Comparison of ENCODE assay signal across 11 cellular contexts in genomic region chr4:153116101-153116680, GRCh38.
DNase-seq lines count a peak whose midpoint lies in the region; ATAC-seq and TF ChIP-seq lines count a peak whose summit lies in the region.
"Had no signal": no experiment of that assay in that cellular context is flagged by ENCODE, and none has a peak within 500 bp of the region (broad histone marks: within the 10 kb centered on the region; RNA-seq: fewer than 3 reads in every experiment).

No MANE protein-coding gene starts in this region.

- H3K4me3 ChIP-seq in PC-3 (ENCODE audit: low read length) (peak overlapping the region; percentile 54), esophagus muscularis mucosa (peak overlapping the region; percentile 30 to 46 (median 36))

- no peaks in the 10 kb centered on the region for H3K9me3 Mint-ChIP-seq in stimulated activated memory B cell treated with anti-CD40 and anti-IgM and Interleukin-4, amounts not matched to agents 10 μg/mL and 1 μg/mL and 100 μg/mL, for 72 hours

- no peak for TF ChIP-seq EP300 in esophagus muscularis mucosa (IDR thresholded peaks at IDR 0.05)

- no peaks in the 10 kb centered on the region for H3F3A ChIP-seq in PC-3 (ENCODE audit: low read length, unreplicated experiment)

- H3K27me3 ChIP-seq in PC-3 (ENCODE audit: low read length) (no peaks in the 10 kb centered on the region), esophagus muscularis mucosa (no peaks in the 10 kb centered on the region)

- H2AFZ ChIP-seq in PC-3 (ENCODE audit: low read length) = peak overlapping the region; percentile 72; the same call in 1 of the 2 replicates

- POLR2A ChIA-PET in PC-3 (lab: Charles Lee; ENCODE audit: unreplicated experiment) = no interaction called here

- ATAC-seq in PC-3 = no peak
- peak; percentile 14 for ATAC-seq in stimulated activated memory B cell treated with anti-CD40 and anti-IgM and Interleukin-4, amounts not matched to agents 10 μg/mL and 1 μg/mL and 100 μg/mL, for 72 hours
- ATAC-seq in HG03196 (IDR thresholded peaks at IDR 0.05; ENCODE audit: unreplicated experiment) = no peak

- peak overlapping the region; percentile 86 for H3K9ac ChIP-seq in PC-3 (ENCODE audit: low read length)

- H3K27ac Mint-ChIP-seq in stimulated activated memory B cell treated with anti-CD40 and anti-IgM and Interleukin-4, amounts not matched to agents 10 μg/mL and 1 μg/mL and 100 μg/mL, for 72 hours = no peak overlapping the region

- no TSS peak for BruUV-seq in PC-3 (replicated peaks; lab: Mats Ljungman, UMichigan)

- 55% methylated on average over 6 of the region's 6 CpGs for WGBS in esophagus muscularis mucosa

- TF ChIP-seq CTCF in PC-3 (conservative IDR thresholded peaks at IDR 0.05; ENCODE audit: low read depth, low read length) (no peak), esophagus muscularis mucosa (IDR thresholded peaks at IDR 0.05) (no peak)

- no peaks in the 10 kb centered on the region for H3K4me1 Mint-ChIP-seq in stimulated activated memory B cell treated with anti-CD40 and anti-IgM and Interleukin-4, amounts not matched to agents 10 μg/mL and 1 μg/mL and 100 μg/mL, for 72 hours

- intact Hi-C loops in PC-3 (cut with micrococcal nuclease) (no loop called here), esophagus muscularis mucosa (cut with DNase I) (no loop called here)

- H3K79me2 ChIP-seq in PC-3 (ENCODE audit: low read length) = no peaks in the 10 kb centered on the region

- H3K4me1 ChIP-seq in PC-3 (ENCODE audit: insufficient read depth, low read length) = peaks cover 23% of the 10 kb centered on the region
- H3K4me1 ChIP-seq in esophagus muscularis mucosa = peaks cover 4 to 24% (median 20%) of the 10 kb centered on the region in 4 donors

- H3K4me3 Mint-ChIP-seq in stimulated activated memory B cell treated with anti-CD40 and anti-IgM and Interleukin-4, amounts not matched to agents 10 μg/mL and 1 μg/mL and 100 μg/mL, for 72 hours = no peak overlapping the region

- CTCF ChIA-PET in PC-3 (lab: Charles Lee) = no interaction called here

- H3K27me3 Mint-ChIP-seq in stimulated activated memory B cell treated with anti-CD40 and anti-IgM and Interleukin-4, amounts not matched to agents 10 μg/mL and 1 μg/mL and 100 μg/mL, for 72 hours = no peaks in the 10 kb centered on the region

- TF ChIP-seq POLR2A in esophagus muscularis mucosa (IDR thresholded peaks at IDR 0.05; ENCODE audit: low read depth) = no peak

- H4K20me1 ChIP-seq in PC-3 (ENCODE audit: low read length) = no peaks in the 10 kb centered on the region

- DNase-seq in NK-92 treated with Interleukin-12 subunit alpha and Interleukin-12 subunit beta, amount 100 ng/mL, for 24 hours (lab: John Stamatoyannopoulos, UW) = peak; percentile 55
- DNase-seq in NK-92 (lab: John Stamatoyannopoulos, UW; ENCODE audit: unreplicated experiment) (no peak), PC-3 (no peak), esophagus muscularis mucosa (ENCODE audit: extremely low spot score) (no peak), NCI-H1092 (lab: John Stamatoyannopoulos, UW) (no peak)
- DNase-seq in stimulated activated CD4-positive, alpha-beta T cell treated with anti-CD3 and anti-CD28 coated beads, Interleukin-4, amount 100 ng/mL, for 1 hour = no peak
- DNase-seq: cortex of kidney, WERI-Rb-1 had no signal

- H3K4me2 ChIP-seq in PC-3 (ENCODE audit: low read length) = peak overlapping the region; percentile 86

- H3K27ac ChIP-seq in PC-3 (ENCODE audit: low read length) (peak overlapping the region; percentile 99), esophagus muscularis mucosa (replicated peaks in 1 of 4) (peak overlapping the region; percentile 64 to 77 (median 69))
- H3K27ac ChIP-seq: 22Rv1, WERI-Rb-1 had no signal

- no peaks in the 10 kb centered on the region for H3K36me3 Mint-ChIP-seq in stimulated activated memory B cell treated with anti-CD40 and anti-IgM and Interleukin-4, amounts not matched to agents 10 μg/mL and 1 μg/mL and 100 μg/mL, for 72 hours

- H3K9me3 ChIP-seq in PC-3 (ENCODE audit: low read length) (no peaks in the 10 kb centered on the region), esophagus muscularis mucosa (no peaks in the 10 kb centered on the region)

- no peaks in the 10 kb centered on the region for H3K36me3 ChIP-seq in PC-3 (ENCODE audit: low read depth, low read length)
- no peaks in the 10 kb centered on the region for H3K36me3 ChIP-seq in esophagus muscularis mucosa
- H3K36me3 ChIP-seq: WERI-Rb-1 had no signal

- H3K9me2 ChIP-seq in PC-3 (replicated peaks; ENCODE audit: low read length) = no peaks in the 10 kb centered on the region
